ENCODE assay signal across 1 cellular context in the genomic region with DNA sequence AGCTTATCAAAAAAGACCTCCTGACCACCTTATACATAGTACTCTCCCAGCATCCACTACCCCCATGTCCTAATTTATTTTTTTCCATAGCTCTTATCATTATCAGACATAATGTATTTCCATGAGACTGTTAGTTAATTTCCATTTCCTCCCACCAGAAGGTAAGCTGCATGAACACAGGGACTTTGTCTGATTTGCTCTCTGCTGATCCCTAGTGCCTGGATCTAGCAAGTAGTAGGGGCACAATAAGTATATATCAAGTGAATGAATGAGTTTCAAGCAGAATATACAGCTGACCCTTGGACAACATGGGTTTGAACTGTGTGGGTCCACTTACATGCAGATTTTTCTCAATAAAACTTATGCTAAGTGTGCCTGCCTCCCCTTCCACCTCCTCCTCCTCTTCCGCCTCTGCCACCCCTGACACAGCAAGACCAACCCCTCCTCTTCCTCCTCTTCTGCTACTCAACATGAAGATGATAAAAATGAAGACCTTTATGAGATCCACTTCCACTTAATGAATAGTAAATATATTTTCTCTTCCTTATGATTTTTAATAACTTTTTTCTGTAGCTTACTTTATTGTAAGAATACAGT.
TF ChIP-seq lines count a peak whose summit lies in the region.

No MANE protein-coding gene starts in this region.

TF ChIP-seq in SK-N-SH treated with all-trans-retinoic acid at 6 μM for 48 hours, 23 proteins besides CTCF, POLR2A, EP300 and RAD21 (continued from another document):
- TF ChIP-seq, protein P1, sequence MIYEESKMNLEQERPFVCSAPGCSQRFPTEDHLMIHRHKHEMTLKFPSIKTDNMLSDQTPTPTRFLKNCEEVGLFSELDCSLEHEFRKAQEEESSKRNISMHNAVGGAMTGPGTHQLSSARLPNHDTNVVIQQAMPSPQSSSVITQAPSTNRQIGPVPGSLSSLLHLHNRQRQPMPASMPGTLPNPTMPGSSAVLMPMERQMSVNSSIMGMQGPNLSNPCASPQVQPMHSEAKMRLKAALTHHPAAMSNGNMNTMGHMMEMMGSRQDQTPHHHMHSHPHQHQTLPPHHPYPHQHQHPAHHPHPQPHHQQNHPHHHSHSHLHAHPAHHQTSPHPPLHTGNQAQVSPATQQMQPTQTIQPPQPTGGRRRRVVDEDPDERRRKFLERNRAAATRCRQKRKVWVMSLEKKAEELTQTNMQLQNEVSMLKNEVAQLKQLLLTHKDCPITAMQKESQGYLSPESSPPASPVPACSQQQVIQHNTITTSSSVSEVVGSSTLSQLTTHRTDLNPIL (CRISPR knock-in tag; IDR thresholded peaks at IDR 0.05; ENCODE audit: low read depth): no peak
- no peak for TF ChIP-seq SNAI2 (CRISPR knock-in tag; IDR thresholded peaks at IDR 0.05)
- TF ChIP-seq POU6F1 (CRISPR knock-in tag; IDR thresholded peaks at IDR 0.05; ENCODE audit: borderline replicate concordance, low read depth): no peak
- TF ChIP-seq ESRRG (CRISPR knock-in tag; IDR thresholded peaks at IDR 0.05): no peak
- TF ChIP-seq ZNF565 (CRISPR knock-in tag; conservative IDR thresholded peaks at IDR 0.05; ENCODE audit: low read depth): no peak
- no peak for TF ChIP-seq TSHZ2 (CRISPR knock-in tag; IDR thresholded peaks at IDR 0.05)
